25 cellular contexts compared by ENCODE assay signal in genomic region chr10:89663144-89663543, GRCh38.
"Had no signal": no experiment of that assay in that cellular context is flagged by ENCODE, and none has a peak within 500 bp of the region (broad histone marks: within the 10 kb centered on the region; RNA-seq: fewer than 3 reads in every experiment).

No MANE protein-coding gene starts in this region.

- H3K9me3 ChIP-seq: lower lobe of right lung, ovary, right lobe of liver, stomach, testis, thyroid gland, transverse colon, upper lobe of left lung, vagina had no signal

- H3K4me1 ChIP-seq: lower lobe of right lung, right lobe of liver, stomach, thyroid gland, upper lobe of left lung, vagina had no signal

- H3K4me3 ChIP-seq: lower lobe of right lung, ovary, right lobe of liver, skin epidermis, stomach, testis, thyroid gland, transverse colon, upper lobe of left lung, vagina had no signal

- H3K27me3 ChIP-seq: ovary, right lobe of liver, stomach, testis, thyroid gland, transverse colon, upper lobe of left lung, vagina had no signal

- H3K27ac ChIP-seq: lower lobe of right lung, ovary, right lobe of liver, skin epidermis, stomach, testis, thyroid gland, transverse colon, upper lobe of left lung, vagina had no signal

- H3K36me3 ChIP-seq: lower lobe of right lung, ovary, right lobe of liver, stomach, thyroid gland, transverse colon, upper lobe of left lung, vagina had no signal

- ATAC-seq: lower lobe of right lung; naive thymus-derived CD4-positive, alpha-beta T cell; natural killer cell treated with Interleukin-12 subunit alpha and Interleukin-12 subunit beta and Interleukin-15 and Interleukin-18, amount 100 ng/mL, for 72 hours; right lobe of liver; stimulated activated naive B cell treated with anti-CD40 and anti-IgM and Interleukin-4, amounts not matched to agents 10 μg/mL and 1 μg/mL and 100 μg/mL, for 72 hours; stimulated activated naive CD8-positive, alpha-beta T cell treated with anti-CD3 and anti-CD28 coated beads, Interleukin-15, Interleukin-2, amounts not matched to agents 100 U/mL and 50 U/mL, for 24 hours had no signal

- DNase-seq: head of caudate nucleus; hippocampal formation; immature natural killer cell; kidney; lower lobe of right lung; mammary epithelial cell; mesendoderm; naive thymus-derived CD4-positive, alpha-beta T cell; ovary; retina; right lobe of liver; stimulated activated CD4-positive, alpha-beta T cell treated with anti-CD3 and anti-CD28 coated beads, Interleukin-12 subunit alpha, Interleukin-12 subunit beta, amount 100 ng/mL, for 4 hours; stimulated activated CD4-positive, alpha-beta T cell treated with anti-CD3 and anti-CD28 coated beads, Interleukin-15, amount 100 ng/mL, for 24 hours; stimulated activated CD4-positive, alpha-beta T cell treated with anti-CD3 and anti-CD28 coated beads, Interleukin-2, amount 100 ng/mL, for 24 hours; stimulated activated CD4-positive, alpha-beta T cell treated with anti-CD3 and anti-CD28 coated beads, Interleukin-4, amount 100 ng/mL, for 1 hour; stimulated activated naive B cell treated with anti-CD40 and anti-IgM and Interleukin-4, amounts not matched to agents 10 μg/mL and 1 μg/mL and 100 μg/mL, for 72 hours; stimulated activated naive CD8-positive, alpha-beta T cell treated with anti-CD3 and anti-CD28 coated beads, Interleukin-15, Interleukin-2, amounts not matched to agents 100 U/mL and 50 U/mL, for 24 hours; stomach; testis; thyroid gland; transverse colon; upper lobe of left lung had no signal
